Comparison of ENCODE assay signal across 24 cellular contexts in the genomic region with DNA sequence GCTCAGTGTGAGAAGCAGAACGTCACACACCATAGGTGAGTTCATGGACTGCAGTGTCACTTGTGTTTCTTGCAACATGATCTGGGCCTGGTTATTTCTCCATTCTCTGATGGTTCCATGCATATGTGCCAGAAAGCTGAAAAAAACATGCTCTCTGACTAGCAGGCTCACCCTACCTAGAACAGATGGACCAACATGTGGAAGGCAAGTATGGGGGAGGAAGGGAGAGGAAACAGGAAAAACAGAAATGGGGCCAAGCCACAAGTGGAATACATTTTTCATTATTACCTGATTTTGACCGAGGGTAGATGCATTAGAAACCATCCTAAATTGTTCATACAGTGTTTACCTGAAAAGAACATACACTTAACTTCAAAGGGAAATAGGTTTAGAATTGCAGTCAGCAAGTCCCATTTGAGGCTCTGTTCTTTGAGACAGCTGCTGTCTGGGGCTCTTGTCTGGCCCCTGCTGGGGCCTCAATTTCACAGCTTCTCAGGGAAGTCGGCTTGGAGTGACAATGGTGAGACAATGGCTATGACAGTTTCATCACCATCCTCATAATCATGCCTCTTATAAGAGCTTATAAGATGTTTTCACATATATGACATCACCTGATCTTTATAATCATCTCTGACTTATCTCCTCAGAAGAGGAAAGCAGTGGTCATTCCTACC.
DNase-seq lines count a peak whose midpoint lies in the region; ATAC-seq lines count a peak whose summit lies in the region.
"Had no signal": no experiment of that assay in that cellular context is flagged by ENCODE, and none has a peak within 500 bp of the region (broad histone marks: within the 10 kb centered on the region; RNA-seq: fewer than 3 reads in every experiment).

No MANE protein-coding gene starts in this region.

- no peak overlapping the region for H3K27ac ChIP-seq in mesenchymal stem cell (ENCODE audit: low read length, poor library complexity, severe bottlenecking)
- H3K27ac ChIP-seq: 22Rv1, sigmoid colon, upper lobe of left lung had no signal

- DNase-seq in NCI-H2029 (lab: John Stamatoyannopoulos, UW) (peak; percentile 14), NCI-H2029 treated with DMSO at 0.1 percent for 48 hours (lab: John Stamatoyannopoulos, UW) (no peak), NCI-H2107 treated with DMSO at 0.1 percent for 48 hours (lab: John Stamatoyannopoulos, UW; ENCODE audit: unreplicated experiment) (peak; percentile 97), NCI-H69 (lab: John Stamatoyannopoulos, UW) (peak; percentile 84), mesenchymal stem cell (no peak), left cardiac atrium (no peak)
- no peak for DNase-seq in stimulated activated effector memory CD8-positive, alpha-beta T cell treated with anti-CD3 and anti-CD28 coated beads, Interleukin-12 subunit alpha, Interleukin-12 subunit beta, amount 100 ng/mL, for 72 hours (ENCODE audit: low spot score in 2 of 2)
- DNase-seq in activated naive CD8-positive, alpha-beta T cell treated with anti-CD3 and anti-CD28 coated beads for 36 hours, result no peak
- DNase-seq: activated CD8-positive, alpha-beta T cell treated with anti-CD3 and anti-CD28 coated beads, Interleukin-2, amount 10 ng/mL, durations not matched to agents 7 days and 5 days; activated gamma-delta T cell treated with Interleukin-2 at 50 U/mL for 16 hours; CD8-positive, alpha-beta T cell; DMS153; effector memory CD4-positive, alpha-beta T cell; GF-D8; mucosa of descending colon; NCI-H1105 treated with DMSO at 0.1 percent for 48 hours; posterior cingulate gyrus; RPMI8226; sigmoid colon; upper lobe of left lung had no signal

- ATAC-seq in stimulated activated effector memory CD8-positive, alpha-beta T cell treated with anti-CD3 and anti-CD28 coated beads, Interleukin-12 subunit alpha, Interleukin-12 subunit beta, amount 100 ng/mL, for 72 hours, result peak; percentile 11
- ATAC-seq in left cardiac atrium, result no peak
- ATAC-seq: activated CD8-positive, alpha-beta T cell treated with anti-CD3 and anti-CD28 coated beads, Interleukin-2, amount 10 ng/mL, durations not matched to agents 7 days and 5 days; CD8-positive, alpha-beta T cell; mucosa of descending colon had no signal

- peaks cover 43% of the 10 kb centered on the region for H3K27me3 Mint-ChIP-seq in activated naive CD8-positive, alpha-beta T cell treated with anti-CD3 and anti-CD28 coated beads for 36 hours

- no peak overlapping the region for H3K18ac ChIP-seq in mesenchymal stem cell (ENCODE audit: low read depth in 1 of 2, low read length in 2 of 2)

- no peak overlapping the region for H3K27ac Mint-ChIP-seq in stimulated activated effector memory CD8-positive, alpha-beta T cell treated with anti-CD3 and anti-CD28 coated beads, Interleukin-12 subunit alpha, Interleukin-12 subunit beta, amount 100 ng/mL, for 72 hours
- no peak overlapping the region for H3K27ac Mint-ChIP-seq in activated naive CD8-positive, alpha-beta T cell treated with anti-CD3 and anti-CD28 coated beads for 36 hours
- H3K27ac Mint-ChIP-seq: activated CD8-positive, alpha-beta T cell treated with anti-CD3 and anti-CD28 coated beads, Interleukin-2, amount 10 ng/mL, durations not matched to agents 7 days and 5 days; brain; CD8-positive, alpha-beta T cell; T-helper 1 cell treated with Interleukin-12 subunit alpha and Interleukin-12 subunit beta and Interleukin-4 antibody, amounts not matched to agents 30 μg/mL and 1 μg/mL, for 36 hours had no signal

- no peak overlapping the region for H3K4me2 ChIP-seq in mesenchymal stem cell (ENCODE audit: low read length, poor library complexity, severe bottlenecking)

- H2BK15ac ChIP-seq in mesenchymal stem cell (ENCODE audit: low read depth, poor library complexity, severe bottlenecking), result no peak overlapping the region

- no peak overlapping the region for H3K14ac ChIP-seq in mesenchymal stem cell (ENCODE audit: low read length in 2 of 2)

- no peak overlapping the region for H3K4ac ChIP-seq in mesenchymal stem cell (ENCODE audit: low read depth in 1 of 2, low read length in 2 of 2)

- no peak overlapping the region for H3K4me3 Mint-ChIP-seq in stimulated activated effector memory CD8-positive, alpha-beta T cell treated with anti-CD3 and anti-CD28 coated beads, Interleukin-12 subunit alpha, Interleukin-12 subunit beta, amount 100 ng/mL, for 72 hours
- H3K4me3 Mint-ChIP-seq in activated naive CD8-positive, alpha-beta T cell treated with anti-CD3 and anti-CD28 coated beads for 36 hours, result no peak overlapping the region
- H3K4me3 Mint-ChIP-seq: activated CD8-positive, alpha-beta T cell treated with anti-CD3 and anti-CD28 coated beads, Interleukin-2, amount 10 ng/mL, durations not matched to agents 7 days and 5 days; brain; CD8-positive, alpha-beta T cell; neural crest cell; T-helper 1 cell treated with Interleukin-12 subunit alpha and Interleukin-12 subunit beta and Interleukin-4 antibody, amounts not matched to agents 30 μg/mL and 1 μg/mL, for 36 hours had no signal

- no peak overlapping the region for H2BK120ac ChIP-seq in mesenchymal stem cell (ENCODE audit: low read depth, low read length)

- no peak overlapping the region for H4K8ac ChIP-seq in mesenchymal stem cell (ENCODE audit: low read length)

- H2BK5ac ChIP-seq in mesenchymal stem cell (ENCODE audit: low read depth, low read length, poor library complexity, severe bottlenecking), result no peak overlapping the region

- no peak overlapping the region for H3K9ac ChIP-seq in mesenchymal stem cell (ENCODE audit: low read length)

- no peaks in the 10 kb centered on the region for H3K36me3 ChIP-seq in mesenchymal stem cell (ENCODE audit: control insufficient read depth in 1 of 2, insufficient read depth in 2 of 2, low read depth in 1 of 2, low read length in 2 of 2)
- H3K36me3 ChIP-seq: sigmoid colon, upper lobe of left lung had no signal

- no peaks in the 10 kb centered on the region for H3K36me3 Mint-ChIP-seq in stimulated activated effector memory CD8-positive, alpha-beta T cell treated with anti-CD3 and anti-CD28 coated beads, Interleukin-12 subunit alpha, Interleukin-12 subunit beta, amount 100 ng/mL, for 72 hours
- no peaks in the 10 kb centered on the region for H3K36me3 Mint-ChIP-seq in activated naive CD8-positive, alpha-beta T cell treated with anti-CD3 and anti-CD28 coated beads for 36 hours
- H3K36me3 Mint-ChIP-seq: brain; CD8-positive, alpha-beta T cell had no signal

- no peaks in the 10 kb centered on the region for H3K9me3 Mint-ChIP-seq in stimulated activated effector memory CD8-positive, alpha-beta T cell treated with anti-CD3 and anti-CD28 coated beads, Interleukin-12 subunit alpha, Interleukin-12 subunit beta, amount 100 ng/mL, for 72 hours
- H3K9me3 Mint-ChIP-seq in activated naive CD8-positive, alpha-beta T cell treated with anti-CD3 and anti-CD28 coated beads for 36 hours, result no peaks in the 10 kb centered on the region
- H3K9me3 Mint-ChIP-seq: CD8-positive, alpha-beta T cell; neural crest cell; T-helper 1 cell treated with Interleukin-12 subunit alpha and Interleukin-12 subunit beta and Interleukin-4 antibody, amounts not matched to agents 30 μg/mL and 1 μg/mL, for 36 hours had no signal

- H3K4me1 ChIP-seq in mesenchymal stem cell (ENCODE audit: control insufficient read depth, insufficient read depth, low read depth, low read length), result peaks cover 10% of the 10 kb centered on the region

- 51% methylated on average over 3 of the region's 3 CpGs for WGBS in mesenchymal stem cell

- H3K27me3 ChIP-seq in mesenchymal stem cell (ENCODE audit: control insufficient read depth in 1 of 2, insufficient read depth in 1 of 2, low read length in 2 of 2), result peaks cover 0 to 3% of the 10 kb centered on the region in 2 experiments
- H3K27me3 ChIP-seq: sigmoid colon, upper lobe of left lung had no signal

- no peak overlapping the region for H3K23ac ChIP-seq in mesenchymal stem cell (ENCODE audit: low read length in 2 of 2)

- no peaks in the 10 kb centered on the region for H3K9me3 ChIP-seq in mesenchymal stem cell (ENCODE audit: control insufficient read depth, low read length)
- H3K9me3 ChIP-seq: mucosa of descending colon, sigmoid colon, upper lobe of left lung had no signal

- no peaks in the 10 kb centered on the region for H3K4me1 Mint-ChIP-seq in stimulated activated effector memory CD8-positive, alpha-beta T cell treated with anti-CD3 and anti-CD28 coated beads, Interleukin-12 subunit alpha, Interleukin-12 subunit beta, amount 100 ng/mL, for 72 hours
- H3K4me1 Mint-ChIP-seq in activated naive CD8-positive, alpha-beta T cell treated with anti-CD3 and anti-CD28 coated beads for 36 hours, result no peaks in the 10 kb centered on the region

- no peak overlapping the region for H2AK5ac ChIP-seq in mesenchymal stem cell (ENCODE audit: low read length, severe bottlenecking)

- no peaks in the 10 kb centered on the region for H3K79me1 ChIP-seq in mesenchymal stem cell (replicated peaks; ENCODE audit: low read length, poor library complexity, severe bottlenecking)

- no peak overlapping the region for H3K4me3 ChIP-seq in mesenchymal stem cell (ENCODE audit: insufficient read depth in 1 of 2, low read depth in 1 of 2, low read length in 2 of 2)
- H3K4me3 ChIP-seq: mucosa of descending colon, sigmoid colon, upper lobe of left lung had no signal

- intact Hi-C loops in left cardiac atrium (cut with DNase I), result no loop called here

- H4K91ac ChIP-seq in mesenchymal stem cell (ENCODE audit: low read length), result no peak overlapping the region

- H2AFZ ChIP-seq in mesenchymal stem cell (ENCODE audit: low read depth, low read length), result no peak overlapping the region

- no peak overlapping the region for H2BK12ac ChIP-seq in mesenchymal stem cell (ENCODE audit: low read length in 2 of 2)

Comparison
In these comparisons a context has a peak if more than half of its experiments do, and no peak if none do; other contexts are left out.
1. DNase-seq: peak in NCI-H2029 (single experiment), NCI-H2107 treated with DMSO at 0.1 percent for 48 hours (single experiment) and NCI-H69 (single experiment); none in NCI-H2029 treated with DMSO at 0.1 percent for 48 hours (single experiment), stimulated activated effector memory CD8-positive, alpha-beta T cell treated with anti-CD3 and anti-CD28 coated beads, Interleukin-12 subunit alpha, Interleukin-12 subunit beta, amount 100 ng/mL, for 72 hours (0 of 2), mesenchymal stem cell (single experiment), activated naive CD8-positive, alpha-beta T cell treated with anti-CD3 and anti-CD28 coated beads for 36 hours (single experiment) and left cardiac atrium (single experiment).